ENCODE assay signal across 10 cellular contexts in genomic region chr15:100958326-100959065, GRCh38. TPM values are rescaled to one million over a fixed set of nuclear protein-coding genes. Genes with fewer than 3 reads are reported as not detected.
DNase-seq lines count a peak whose midpoint lies in the region; ATAC-seq and TF ChIP-seq lines count a peak whose summit lies in the region.
"Had no signal": no experiment of that assay in that cellular context is flagged by ENCODE, and none has a peak within 500 bp of the region (broad histone marks: within the 10 kb centered on the region; RNA-seq: fewer than 3 reads in every experiment).

No MANE protein-coding gene starts in this region.

- TF ChIP-seq CTCF in OCI-LY1 (IDR thresholded peaks at IDR 0.05; ENCODE audit: low read length) (no peak), epithelial cell of proximal tubule (conservative IDR thresholded peaks at IDR 0.05; ENCODE audit: low read depth, low read length) (no peak), natural killer cell (IDR thresholded peaks at IDR 0.05) (no peak)

- H3K4me2 ChIP-seq in OCI-LY1 (ENCODE audit: low read length): peak overlapping the region; percentile 9; the same call in 1 of the 2 replicates

- H3K9ac ChIP-seq in OCI-LY1 (ENCODE audit: low read length): peak overlapping the region; percentile 7; the same call in 1 of the 2 replicates

- H3K4me1 ChIP-seq in OCI-LY1 (ENCODE audit: insufficient read depth, low read length, severe bottlenecking): peaks cover 54% of the 10 kb centered on the region

- H3F3A ChIP-seq in OCI-LY1 (ENCODE audit: insufficient read depth, low read length): no peaks in the 10 kb centered on the region

- ATAC-seq in GM18907 (IDR thresholded peaks at IDR 0.05; ENCODE audit: unreplicated experiment) (peak; percentile 64), GM19328 (IDR thresholded peaks at IDR 0.05; ENCODE audit: unreplicated experiment) (no peak), natural killer cell (no peak), HG02588 (IDR thresholded peaks at IDR 0.05; ENCODE audit: unreplicated experiment) (no peak)

- intact Hi-C loops in natural killer cell (cut with micrococcal nuclease): no loop called here

- peaks cover 2 to 39% of the 10 kb centered on the region in 2 donors for H3K27me3 Mint-ChIP-seq in natural killer cell (ENCODE audit: low read depth in 2 of 2)

- H3K9me3 Mint-ChIP-seq in natural killer cell: no peaks in the 10 kb centered on the region
- H3K9me3 Mint-ChIP-seq: stimulated activated naive CD8-positive, alpha-beta T cell treated with anti-CD3 and anti-CD28 coated beads, Interleukin-15, Interleukin-2, amounts not matched to agents 100 ng/mL and 50 ng/mL, for 24 hours had no signal

- peaks cover 79% of the 10 kb centered on the region for H3K79me2 ChIP-seq in OCI-LY1 (ENCODE audit: insufficient read depth, low read length)

- H3K27me3 ChIP-seq in OCI-LY1 (ENCODE audit: insufficient read depth, low read length): no peaks in the 10 kb centered on the region

- DNase-seq in epithelial cell of proximal tubule (ENCODE audit: low read depth): peak; percentile 52
- DNase-seq in natural killer cell: no peak
- DNase-seq in NCI-H345 (lab: John Stamatoyannopoulos, UW): no peak
- DNase-seq: central memory CD4-positive, alpha-beta T cell had no signal

- no peaks in the 10 kb centered on the region; the same call in 1 of the 2 replicates for H4K20me1 ChIP-seq in OCI-LY1 (ENCODE audit: insufficient read depth, low read length)

- H3K27ac Mint-ChIP-seq in natural killer cell: no peak overlapping the region
- H3K27ac Mint-ChIP-seq: stimulated activated naive CD8-positive, alpha-beta T cell treated with anti-CD3 and anti-CD28 coated beads, Interleukin-15, Interleukin-2, amounts not matched to agents 100 ng/mL and 50 ng/mL, for 24 hours had no signal

- no peak overlapping the region for H2AFZ ChIP-seq in OCI-LY1 (ENCODE audit: low read length)

- H3K36me3 Mint-ChIP-seq in natural killer cell: no peaks in the 10 kb centered on the region

- no peaks in the 10 kb centered on the region for H3K9me2 ChIP-seq in OCI-LY1 (ENCODE audit: low read depth, low read length)

- H3K27ac ChIP-seq in OCI-LY1 (ENCODE audit: low read depth, low read length, poor library complexity, severe bottlenecking): peak overlapping the region; percentile 11
- H3K27ac ChIP-seq in skin epidermis: peak overlapping the region in 14 of 21 experiments; percentile 2 to 71 (median 44)

- no peak overlapping the region for H3K4me3 Mint-ChIP-seq in natural killer cell
- H3K4me3 Mint-ChIP-seq: stimulated activated naive CD8-positive, alpha-beta T cell treated with anti-CD3 and anti-CD28 coated beads, Interleukin-15, Interleukin-2, amounts not matched to agents 100 ng/mL and 50 ng/mL, for 24 hours had no signal

- no peaks in the 10 kb centered on the region for H3K9me3 ChIP-seq in OCI-LY1 (ENCODE audit: low read length)

- no peaks in the 10 kb centered on the region for H3K4me1 Mint-ChIP-seq in natural killer cell

- H3K4me3 ChIP-seq in OCI-LY1 (ENCODE audit: low read depth, low read length, poor library complexity, severe bottlenecking): no peak overlapping the region
- H3K4me3 ChIP-seq in epithelial cell of proximal tubule (ENCODE audit: low read depth, low read length): no peak overlapping the region
- H3K4me3 ChIP-seq in skin epidermis: no peak overlapping the region

- H3K36me3 ChIP-seq in OCI-LY1 (ENCODE audit: insufficient read depth, low read length): peaks cover 29% of the 10 kb centered on the region

RNA-seq across cellular contexts. Expression of gene LRRK1, which starts 39.3 kb away (rescaled TPM):
- total RNA-seq in epithelial cell of proximal tubule (8.1 and 8.8 TPM in 2 replicates), natural killer cell (1 to 10 TPM; 1.2 to 5.5 (median 3.2) TPM)
